Comparison of ENCODE assay signal across 6 cellular contexts in the genomic region with DNA sequence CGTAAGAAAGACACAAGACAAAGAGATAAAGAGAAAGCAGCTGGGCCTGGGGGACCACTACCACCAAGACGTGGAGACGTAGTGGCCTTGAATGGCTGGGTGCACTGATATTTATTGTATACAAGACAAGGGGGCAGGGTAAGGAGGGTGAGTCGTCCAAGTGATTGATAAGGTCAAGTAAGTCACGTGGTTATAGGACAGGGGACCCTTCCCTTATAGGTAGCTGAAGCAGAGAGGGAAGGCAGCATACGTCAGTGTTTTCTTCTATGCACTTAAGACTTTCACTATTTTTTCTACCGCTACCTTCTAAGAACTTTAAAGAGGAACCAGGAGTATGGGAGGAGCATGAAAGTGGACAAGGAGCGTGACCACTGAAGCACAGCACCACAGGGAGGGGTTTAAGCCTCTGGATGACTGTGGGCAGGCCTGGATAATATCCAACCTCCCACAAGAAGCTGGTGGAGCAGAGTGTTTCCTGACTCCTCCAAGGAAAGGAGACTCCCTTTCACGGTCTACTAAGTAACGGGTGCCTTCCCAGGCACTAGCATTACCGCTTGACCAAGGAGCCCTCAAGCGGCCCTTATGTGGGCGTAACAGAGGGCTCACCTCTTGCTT. TPM values are rescaled to one million over a fixed set of nuclear protein-coding genes. Genes with fewer than 3 reads are reported as not detected.
"Had no signal": no experiment of that assay in that cellular context is flagged by ENCODE, and none has a peak within 500 bp of the region (broad histone marks: within the 10 kb centered on the region; RNA-seq: fewer than 3 reads in every experiment).

No MANE protein-coding gene starts in this region.

RNA-seq across cellular contexts. Expression of a gene that starts 11.6 kb away (rescaled TPM):
- total RNA-seq: activated B cell treated with CpG ODN at 0.5 μM for 24 hours; activated CD4-positive, alpha-beta T cell treated with anti-CD3 and anti-CD28 coated beads for 36 hours; activated naive CD4-positive, alpha-beta T cell treated with anti-CD3 and anti-CD28 coated beads, Interleukin-2, amount 50 U/mL, for 72 hours; activated T-helper 17 cell treated with anti-CD3 and anti-CD28 coated beads, Interleukin-2, amount 50 U/mL, for 72 hours; T-helper 1 cell treated with Interleukin-12 subunit alpha and Interleukin-12 subunit beta and Interleukin-4 antibody, amounts not matched to agents 30 ng/mL and 1 ng/mL, for 36 hours; vagina had no signal
